9 cellular contexts compared by ENCODE assay signal in the genomic region with DNA sequence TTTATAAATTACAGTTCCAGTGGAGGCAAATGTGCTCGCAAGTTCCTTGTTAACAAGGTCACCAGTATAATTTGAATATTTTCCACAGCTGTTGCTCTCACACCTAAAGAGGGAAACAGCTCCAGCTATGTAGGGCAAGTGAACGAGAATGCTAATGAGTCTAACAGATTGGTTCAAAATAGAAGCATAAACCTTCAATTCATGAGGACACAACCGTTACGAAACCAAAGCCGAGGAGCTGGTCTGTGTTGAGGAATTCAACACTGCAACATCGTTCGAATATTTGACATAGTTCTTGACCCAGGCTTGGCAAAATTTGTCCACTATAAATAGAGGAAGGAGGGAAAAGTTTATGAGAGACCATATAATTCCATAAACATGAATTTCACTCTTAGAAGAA.
A peak's percentile ranks its signal among the peaks of the same experiment; 100 is the strongest.
DNase-seq lines count a peak whose midpoint lies in the region; ATAC-seq lines count a peak whose summit lies in the region.
"Had no signal": no experiment of that assay in that cellular context is flagged by ENCODE, and none has a peak within 500 bp of the region (broad histone marks: within the 10 kb centered on the region; RNA-seq: fewer than 3 reads in every experiment).

No MANE protein-coding gene starts in this region.

- H3K27ac ChIP-seq in epithelial cell of prostate (peak overlapping the region; percentile 73), substantia nigra (ENCODE audit: low read depth, low read length, poor library complexity, severe bottlenecking) (no peak overlapping the region)
- H3K27ac ChIP-seq: SK-N-MC had no signal

- no peaks in the 10 kb centered on the region for H3K27me3 Mint-ChIP-seq in stimulated activated naive CD8-positive, alpha-beta T cell treated with anti-CD3 and anti-CD28 coated beads, Interleukin-15, amount 100 ng/mL, for 72 hours

- ATAC-seq in GM19351 (IDR thresholded peaks at IDR 0.05; ENCODE audit: unreplicated experiment) (peak; percentile 57), HG03378 (IDR thresholded peaks at IDR 0.05; ENCODE audit: unreplicated experiment) (peak; percentile 56)
- no peak for ATAC-seq in stimulated activated effector memory CD8-positive, alpha-beta T cell treated with anti-CD3 and anti-CD28 coated beads, Interleukin-12 subunit alpha, Interleukin-12 subunit beta, amount 100 ng/mL, for 72 hours
- ATAC-seq in stimulated activated naive CD8-positive, alpha-beta T cell treated with anti-CD3 and anti-CD28 coated beads, Interleukin-15, amount 100 ng/mL, for 72 hours: no peak

- H3K36me3 Mint-ChIP-seq in stimulated activated effector memory CD8-positive, alpha-beta T cell treated with anti-CD3 and anti-CD28 coated beads, Interleukin-12 subunit alpha, Interleukin-12 subunit beta, amount 100 ng/mL, for 72 hours: no peaks in the 10 kb centered on the region

- peaks cover 7% of the 10 kb centered on the region for H3K9me3 Mint-ChIP-seq in stimulated activated effector memory CD8-positive, alpha-beta T cell treated with anti-CD3 and anti-CD28 coated beads, Interleukin-12 subunit alpha, Interleukin-12 subunit beta, amount 100 ng/mL, for 72 hours
- H3K9me3 Mint-ChIP-seq in stimulated activated naive CD8-positive, alpha-beta T cell treated with anti-CD3 and anti-CD28 coated beads, Interleukin-15, amount 100 ng/mL, for 72 hours: peaks cover 7 to 9% of the 10 kb centered on the region in 2 donors

- DNase-seq in epithelial cell of prostate (ENCODE audit: low read depth, low spot score): no peak
- no peak for DNase-seq in stimulated activated effector memory CD8-positive, alpha-beta T cell treated with anti-CD3 and anti-CD28 coated beads, Interleukin-12 subunit alpha, Interleukin-12 subunit beta, amount 100 ng/mL, for 72 hours (ENCODE audit: low spot score in 2 of 2)
- DNase-seq in NCI-H510A treated with DMSO at 0.1 percent for 48 hours (lab: John Stamatoyannopoulos, UW): no peak
- DNase-seq in cerebellar cortex (ENCODE audit: low spot score): no peak
- DNase-seq in stimulated activated naive CD8-positive, alpha-beta T cell treated with anti-CD3 and anti-CD28 coated beads, Interleukin-15, amount 100 ng/mL, for 72 hours: no peak
- DNase-seq in substantia nigra (lab: John Stamatoyannopoulos, UW): no peak

- H3K4me3 Mint-ChIP-seq in stimulated activated effector memory CD8-positive, alpha-beta T cell treated with anti-CD3 and anti-CD28 coated beads, Interleukin-12 subunit alpha, Interleukin-12 subunit beta, amount 100 ng/mL, for 72 hours: peak overlapping the region; percentile 59
- H3K4me3 Mint-ChIP-seq in stimulated activated naive CD8-positive, alpha-beta T cell treated with anti-CD3 and anti-CD28 coated beads, Interleukin-15, amount 100 ng/mL, for 72 hours: no peak overlapping the region

- H3K4me1 Mint-ChIP-seq in stimulated activated effector memory CD8-positive, alpha-beta T cell treated with anti-CD3 and anti-CD28 coated beads, Interleukin-12 subunit alpha, Interleukin-12 subunit beta, amount 100 ng/mL, for 72 hours: peaks cover 31% of the 10 kb centered on the region
- H3K4me1 Mint-ChIP-seq in stimulated activated naive CD8-positive, alpha-beta T cell treated with anti-CD3 and anti-CD28 coated beads, Interleukin-15, amount 100 ng/mL, for 72 hours: peaks cover 19% of the 10 kb centered on the region

- peak overlapping the region; percentile 77 for H3K27ac Mint-ChIP-seq in stimulated activated effector memory CD8-positive, alpha-beta T cell treated with anti-CD3 and anti-CD28 coated beads, Interleukin-12 subunit alpha, Interleukin-12 subunit beta, amount 100 ng/mL, for 72 hours
- no peak overlapping the region for H3K27ac Mint-ChIP-seq in stimulated activated naive CD8-positive, alpha-beta T cell treated with anti-CD3 and anti-CD28 coated beads, Interleukin-15, amount 100 ng/mL, for 72 hours

Comparison
In these comparisons a context has a peak if more than half of its experiments do, and no peak if none do; other contexts are left out.
1. ATAC-seq: peak in GM19351 (single experiment) and HG03378 (single experiment); none in stimulated activated effector memory CD8-positive, alpha-beta T cell treated with anti-CD3 and anti-CD28 coated beads, Interleukin-12 subunit alpha, Interleukin-12 subunit beta, amount 100 ng/mL, for 72 hours (single experiment) and stimulated activated naive CD8-positive, alpha-beta T cell treated with anti-CD3 and anti-CD28 coated beads, Interleukin-15, amount 100 ng/mL, for 72 hours (single experiment).